ENCODE assay signal across 8 cellular contexts in genomic region chr16:2339521-2340484, GRCh38. TPM values are rescaled to one million over a fixed set of nuclear protein-coding genes. Genes with fewer than 3 reads are reported as not detected.
DNase-seq lines count a peak whose midpoint lies in the region; ATAC-seq and TF ChIP-seq lines count a peak whose summit lies in the region.

No MANE protein-coding gene starts in this region.

- no peaks in the 10 kb centered on the region for H3K27me3 Mint-ChIP-seq in activated B cell treated with CpG ODN at 0.5 μM for 24 hours
- H3K27me3 Mint-ChIP-seq in dendritic cell treated with granulocyte-macrophage colony-stimulating factor and Interleukin-4, amounts not matched to agents 40 ng/mL and 50 ng/mL, for 4 days = peaks cover 61% of the 10 kb centered on the region

- intact Hi-C loops in activated B cell treated with CpG ODN at 0.5 μM for 24 hours (cut with micrococcal nuclease) (loop anchor here (1.0 to 2.0 kb wide), 6 partner anchors 83 to 161 kb away; partner anchors contain the start of genes ECI1 and TBC1D24), lower lobe of right lung (cut with DNase I) (no loop called here)
- intact Hi-C loops in dendritic cell treated with granulocyte-macrophage colony-stimulating factor and Interleukin-4, amounts not matched to agents 40 ng/mL and 50 ng/mL, for 4 days (cut with micrococcal nuclease) = loop anchor here (5.0 kb wide), 1 partner anchor 82 kb away; no protein-coding TSS in a partner anchor

- no peak for TF ChIP-seq CTCF in GM12865 (IDR thresholded peaks at IDR 0.05; ENCODE audit: insufficient read depth, low read depth, low read length, missing control alignments)
- no peak for TF ChIP-seq CTCF in Loucy (conservative IDR thresholded peaks at IDR 0.05; ENCODE audit: low read length)
- no peak for TF ChIP-seq CTCF in activated B cell treated with CpG ODN at 0.5 μM for 24 hours (IDR thresholded peaks at IDR 0.05)
- TF ChIP-seq CTCF in lower lobe of right lung (IDR thresholded peaks at IDR 0.05) = peak; percentile 6

- H3K36me3 ChIP-seq in Loucy (ENCODE audit: insufficient read depth, low read length) = no peaks in the 10 kb centered on the region
- H3K36me3 ChIP-seq in lower lobe of right lung = no peaks in the 10 kb centered on the region

- CTCF ChIA-PET in activated B cell treated with CpG ODN at 0.5 μM for 24 hours (lab: Charles Lee) = interaction anchor here (0.8 kb wide), 1 partner anchor 130 kb away, joined by 3 read pairs; no protein-coding TSS in a partner anchor

- ATAC-seq in GM21825 (IDR thresholded peaks at IDR 0.05; ENCODE audit: unreplicated experiment) (peak; percentile 31), activated B cell treated with CpG ODN at 0.5 μM for 24 hours (ENCODE audit: low read depth) (peak; percentile 18), lower lobe of right lung (peak; percentile 43 to 55)

- H3K4me3 Mint-ChIP-seq in activated B cell treated with CpG ODN at 0.5 μM for 24 hours = peak overlapping the region; percentile 79
- peak overlapping the region; percentile 75 for H3K4me3 Mint-ChIP-seq in dendritic cell treated with granulocyte-macrophage colony-stimulating factor and Interleukin-4, amounts not matched to agents 40 ng/mL and 50 ng/mL, for 4 days

- POLR2A ChIA-PET in activated B cell treated with CpG ODN at 0.5 μM for 24 hours (lab: Charles Lee) = interaction anchor here (1.0 kb wide), 1 partner anchor 185 kb away, joined by 4 read pairs; the partner anchor contains the start of gene TRAF7

- peak overlapping the region; percentile 87 for H3K4me3 ChIP-seq in GM12865 (ENCODE audit: low read depth, low read length)
- H3K4me3 ChIP-seq in Loucy (ENCODE audit: low read length, poor library complexity, severe bottlenecking) = peak overlapping the region; percentile 79
- peak overlapping the region; percentile 84 for H3K4me3 ChIP-seq in lower lobe of right lung

- H3K79me2 ChIP-seq in Loucy (ENCODE audit: insufficient read depth, low read length) = no peaks in the 10 kb centered on the region

- no peaks in the 10 kb centered on the region for H3F3A ChIP-seq in Loucy (ENCODE audit: low read depth)

- no peak overlapping the region for H3K27ac Mint-ChIP-seq in activated B cell treated with CpG ODN at 0.5 μM for 24 hours
- peak overlapping the region; percentile 18 for H3K27ac Mint-ChIP-seq in dendritic cell treated with granulocyte-macrophage colony-stimulating factor and Interleukin-4, amounts not matched to agents 40 ng/mL and 50 ng/mL, for 4 days

- no peaks in the 10 kb centered on the region for H3K36me3 Mint-ChIP-seq in activated B cell treated with CpG ODN at 0.5 μM for 24 hours (ENCODE audit: low read depth)
- no peaks in the 10 kb centered on the region for H3K36me3 Mint-ChIP-seq in dendritic cell treated with granulocyte-macrophage colony-stimulating factor and Interleukin-4, amounts not matched to agents 40 ng/mL and 50 ng/mL, for 4 days (ENCODE audit: low read depth)

- peak overlapping the region; percentile 84 for H2AFZ ChIP-seq in Loucy (ENCODE audit: low read length)

- H3K9me2 ChIP-seq in Loucy (replicated peaks; ENCODE audit: low read depth, low read length) = no peaks in the 10 kb centered on the region

- H3K9me3 ChIP-seq in Loucy (ENCODE audit: insufficient read depth, low read depth, low read length) (no peaks in the 10 kb centered on the region), lower lobe of right lung (no peaks in the 10 kb centered on the region)

- H3K27ac ChIP-seq in lower lobe of right lung = peak overlapping the region; percentile 81

- peaks cover 13% of the 10 kb centered on the region for H3K4me1 Mint-ChIP-seq in activated B cell treated with CpG ODN at 0.5 μM for 24 hours
- peaks cover 8% of the 10 kb centered on the region for H3K4me1 Mint-ChIP-seq in dendritic cell treated with granulocyte-macrophage colony-stimulating factor and Interleukin-4, amounts not matched to agents 40 ng/mL and 50 ng/mL, for 4 days (ENCODE audit: low read depth)

- no peaks in the 10 kb centered on the region for H3K4me1 ChIP-seq in Loucy (ENCODE audit: insufficient read depth, low read length, poor library complexity, severe bottlenecking)
- H3K4me1 ChIP-seq in lower lobe of right lung = peaks cover 21% of the 10 kb centered on the region

- no peaks in the 10 kb centered on the region for H3K27me3 ChIP-seq in Loucy (ENCODE audit: insufficient read depth, low read length, poor library complexity, severe bottlenecking)
- H3K27me3 ChIP-seq in lower lobe of right lung (ENCODE audit: low read depth) = no peaks in the 10 kb centered on the region

- H3K4me2 ChIP-seq in Loucy (ENCODE audit: low read depth, low read length, poor library complexity, severe bottlenecking) = peak overlapping the region; percentile 81

- no peaks in the 10 kb centered on the region for H3K9me3 Mint-ChIP-seq in activated B cell treated with CpG ODN at 0.5 μM for 24 hours
- no peaks in the 10 kb centered on the region for H3K9me3 Mint-ChIP-seq in dendritic cell treated with granulocyte-macrophage colony-stimulating factor and Interleukin-4, amounts not matched to agents 40 ng/mL and 50 ng/mL, for 4 days

- DNase-seq in GM12865 (ENCODE audit: low read depth) = peak; percentile 74
- DNase-seq in activated B cell treated with CpG ODN at 0.5 μM for 24 hours = peak; percentile 55
- DNase-seq in lower lobe of right lung = peak; percentile 82
- DNase-seq in stimulated activated CD8-positive, alpha-beta memory T cell treated with anti-CD3 and anti-CD28 coated beads, Interleukin-15, amount 100 ng/mL, for 48 hours (ENCODE audit: low read depth in 2 of 2) = peak; percentile 13 to 15
- no peak for DNase-seq in NCI-H128 (lab: John Stamatoyannopoulos, UW; ENCODE audit: unreplicated experiment)

- H4K20me1 ChIP-seq in Loucy (ENCODE audit: insufficient read depth, low read length, poor library complexity, severe bottlenecking) = no peaks in the 10 kb centered on the region

- peak overlapping the region; percentile 60 for H3K9ac ChIP-seq in Loucy (ENCODE audit: low read depth, low read length, poor library complexity, severe bottlenecking)

RNA-seq across cellular contexts. Expression of gene ABCA3, which starts 0.7 kb away (rescaled TPM):
- total RNA-seq in activated B cell treated with CpG ODN at 0.5 μM for 24 hours (2.4 and 3.1 TPM in 2 replicates), lower lobe of right lung (491 TPM)

Comparison
In these comparisons a context has a peak if more than half of its experiments do, and no peak if none do; other contexts are left out.
1. RNA of gene ABCA3, which starts 0.7 kb away (total RNA-seq): 491 TPM in lower lobe of right lung (single experiment); 2.4 to 3.1 TPM in activated B cell treated with CpG ODN at 0.5 μM for 24 hours; every median in the first group is over 100 times any median in the second.
2. Peak in every context shown above with its lines, with median percentiles within 50 percentile points of each other: H3K4me3 ChIP-seq and ATAC-seq.